ENCODE assay signal across 15 cellular contexts in the genomic region with DNA sequence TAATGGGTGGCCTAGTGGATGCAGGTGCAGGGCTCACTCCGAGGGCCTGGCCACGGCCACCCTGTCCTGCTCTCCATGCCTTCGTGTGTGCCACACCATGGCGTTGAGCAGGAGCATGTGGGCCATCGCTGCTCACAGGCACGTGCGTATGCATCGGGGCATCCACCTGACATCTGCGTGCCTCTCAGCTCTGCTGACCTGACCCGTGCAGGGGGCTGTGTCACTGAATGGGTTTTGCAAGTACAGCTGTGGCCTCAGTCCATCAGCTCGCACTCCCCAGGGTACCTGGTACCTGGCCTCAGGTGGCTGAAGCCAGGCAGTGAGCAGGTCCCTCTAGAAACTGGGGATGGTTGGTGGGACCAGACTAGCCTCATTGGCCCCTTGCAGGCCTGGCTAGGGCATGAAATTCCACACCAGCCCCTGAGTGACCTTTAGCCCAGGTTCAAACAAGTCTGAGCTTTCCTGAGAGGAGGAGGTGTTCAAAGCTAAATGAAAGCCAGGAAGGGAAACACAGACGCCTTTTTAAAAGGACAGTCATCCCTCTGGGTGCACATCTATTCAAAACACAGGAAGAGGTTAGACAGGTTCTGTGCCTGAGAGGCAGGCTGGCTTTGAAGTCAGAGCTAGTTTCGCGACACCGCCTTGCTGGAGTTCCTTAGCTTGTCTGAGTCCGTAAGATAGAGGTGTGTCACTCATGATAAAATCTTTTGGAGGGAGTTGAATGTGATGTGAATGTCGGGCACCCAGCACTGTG.
DNase-seq lines count a peak whose midpoint lies in the region; ATAC-seq lines count a peak whose summit lies in the region.
"Had no signal": no experiment of that assay in that cellular context is flagged by ENCODE, and none has a peak within 500 bp of the region (broad histone marks: within the 10 kb centered on the region; RNA-seq: fewer than 3 reads in every experiment).

No MANE protein-coding gene starts in this region.

- H3K9me3 Mint-ChIP-seq in stimulated activated naive CD8-positive, alpha-beta T cell treated with anti-CD3 and anti-CD28 coated beads, Interleukin-15, amount 100 ng/mL, for 72 hours: no peaks in the 10 kb centered on the region
- H3K9me3 Mint-ChIP-seq: central memory CD8-positive, alpha-beta T cell; naive B cell had no signal

- H3K27me3 Mint-ChIP-seq in stimulated activated naive CD8-positive, alpha-beta T cell treated with anti-CD3 and anti-CD28 coated beads, Interleukin-15, amount 100 ng/mL, for 72 hours: no peaks in the 10 kb centered on the region
- H3K27me3 Mint-ChIP-seq: central memory CD8-positive, alpha-beta T cell; naive B cell had no signal

- peak; percentile 33 for ATAC-seq in stimulated activated naive CD8-positive, alpha-beta T cell treated with anti-CD3 and anti-CD28 coated beads, Interleukin-15, amount 100 ng/mL, for 72 hours
- no peak for ATAC-seq in stimulated activated naive CD8-positive, alpha-beta T cell treated with anti-CD3 and anti-CD28 coated beads, Interleukin-15, Interleukin-2, amounts not matched to agents 100 U/mL and 50 U/mL, for 24 hours
- ATAC-seq: heart left ventricle had no signal

- H3K27ac Mint-ChIP-seq in stimulated activated naive CD8-positive, alpha-beta T cell treated with anti-CD3 and anti-CD28 coated beads, Interleukin-15, amount 100 ng/mL, for 72 hours: peak overlapping the region in 1 of 2 donors; percentile 73

- DNase-seq in stimulated activated naive CD8-positive, alpha-beta T cell treated with anti-CD3 and anti-CD28 coated beads, Interleukin-15, amount 100 ng/mL, for 72 hours: no peak
- no peak for DNase-seq in stimulated activated naive CD8-positive, alpha-beta T cell treated with anti-CD3 and anti-CD28 coated beads, Interleukin-15, Interleukin-2, amounts not matched to agents 100 U/mL and 50 U/mL, for 24 hours
- peak; percentile 17 for DNase-seq in activated CD4-positive, alpha-beta T cell treated with anti-CD3 and anti-CD28 coated beads for 1 hour
- DNase-seq in central memory CD4-positive, alpha-beta T cell: peak; percentile 23
- DNase-seq in GF-D8 (lab: John Stamatoyannopoulos, UW): no peak
- DNase-seq in NAMALWA (ENCODE audit: low spot score): no peak
- no peak for DNase-seq in retina
- DNase-seq in UCSD-AML1 (lab: John Stamatoyannopoulos, UW; ENCODE audit: unreplicated experiment): no peak
- DNase-seq: BE2C, KG1, naive B cell, NCI-H1694, NCI-H524 had no signal

- peaks cover 9% of the 10 kb centered on the region for H3K4me1 Mint-ChIP-seq in stimulated activated naive CD8-positive, alpha-beta T cell treated with anti-CD3 and anti-CD28 coated beads, Interleukin-15, amount 100 ng/mL, for 72 hours
- H3K4me1 Mint-ChIP-seq: central memory CD8-positive, alpha-beta T cell; naive B cell had no signal

- no peak overlapping the region for H3K4me3 Mint-ChIP-seq in stimulated activated naive CD8-positive, alpha-beta T cell treated with anti-CD3 and anti-CD28 coated beads, Interleukin-15, amount 100 ng/mL, for 72 hours
- H3K4me3 Mint-ChIP-seq: central memory CD8-positive, alpha-beta T cell; naive B cell had no signal

Comparison
In these comparisons a context has a peak if more than half of its experiments do, and no peak if none do; other contexts are left out.
1. DNase-seq: peak in activated CD4-positive, alpha-beta T cell treated with anti-CD3 and anti-CD28 coated beads for 1 hour (single experiment) and central memory CD4-positive, alpha-beta T cell (single experiment); none in stimulated activated naive CD8-positive, alpha-beta T cell treated with anti-CD3 and anti-CD28 coated beads, Interleukin-15, amount 100 ng/mL, for 72 hours (0 of 2), stimulated activated naive CD8-positive, alpha-beta T cell treated with anti-CD3 and anti-CD28 coated beads, Interleukin-15, Interleukin-2, amounts not matched to agents 100 U/mL and 50 U/mL, for 24 hours (single experiment), GF-D8 (single experiment), NAMALWA (single experiment), retina (single experiment) and UCSD-AML1 (single experiment).